Comparison of ENCODE assay signal across 8 cellular contexts in genomic region chr2:24421668-24422067, GRCh38.
DNase-seq lines count a peak whose midpoint lies in the region; ATAC-seq and TF ChIP-seq lines count a peak whose summit lies in the region.

No MANE protein-coding gene starts in this region.

- TF ChIP-seq CTCF in GM20000 (IDR thresholded peaks at IDR 0.05; ENCODE audit: extremely low read depth, missing control alignments): peak; percentile 25
- TF ChIP-seq CTCF in OCI-LY1 (IDR thresholded peaks at IDR 0.05; ENCODE audit: low read length): peak; percentile 69; the same call in 1 of the 2 replicates
- TF ChIP-seq CTCF in foreskin fibroblast (IDR thresholded peaks at IDR 0.05; ENCODE audit: low read depth, low read length): peak; percentile 48
- TF ChIP-seq CTCF in omental fat pad (IDR thresholded peaks at IDR 0.05): no peak
- peak; percentile 36 to 58 (median 52) for TF ChIP-seq CTCF in upper lobe of left lung (IDR thresholded peaks at IDR 0.05)

- no peaks in the 10 kb centered on the region for H4K20me1 ChIP-seq in OCI-LY1 (ENCODE audit: insufficient read depth, low read length)

- 23 to 24% methylated on average over 4 of the region's 4 CpGs for WGBS in upper lobe of left lung, 2 donors

- H3K9ac ChIP-seq in OCI-LY1 (ENCODE audit: low read length): no peak overlapping the region

- H3K4me1 ChIP-seq in OCI-LY1 (ENCODE audit: insufficient read depth, low read length, severe bottlenecking) (no peaks in the 10 kb centered on the region), upper lobe of left lung (no peaks in the 10 kb centered on the region)

- H3K27ac ChIP-seq in OCI-LY1 (ENCODE audit: low read depth, low read length, poor library complexity, severe bottlenecking): no peak overlapping the region
- no peak overlapping the region for H3K27ac ChIP-seq in upper lobe of left lung

- H3K9me3 ChIP-seq in OCI-LY1 (ENCODE audit: low read length): peaks cover 7% of the 10 kb centered on the region
- no peaks in the 10 kb centered on the region for H3K9me3 ChIP-seq in upper lobe of left lung

- TF ChIP-seq EP300 in upper lobe of left lung (IDR thresholded peaks at IDR 0.05): no peak

- no peaks in the 10 kb centered on the region for H3K79me2 ChIP-seq in OCI-LY1 (ENCODE audit: insufficient read depth, low read length)

- no peaks in the 10 kb centered on the region for H3K27me3 ChIP-seq in OCI-LY1 (ENCODE audit: insufficient read depth, low read length)
- H3K27me3 ChIP-seq in upper lobe of left lung: no peaks in the 10 kb centered on the region

- DNase-seq in AG08395 (ENCODE audit: low spot score) (peak; percentile 44), GM20000 (ENCODE audit: low spot score) (peak; percentile 47), foreskin fibroblast (peak in 1 of 2 donors; percentile 59), omental fat pad (ENCODE audit: low spot score) (peak; percentile 73), upper lobe of left lung (peak in 1 of 2 donors; percentile 76)
- peak; percentile 74 to 79 for DNase-seq in activated T-cell treated with anti-CD3 and anti-CD28 coated beads, Interleukin-2, amount 50 U/mL, for 48 hours

- H3K4me3 ChIP-seq in OCI-LY1 (ENCODE audit: low read depth, low read length, poor library complexity, severe bottlenecking): no peak overlapping the region
- H3K4me3 ChIP-seq in foreskin fibroblast (ENCODE audit: low read depth in 1 of 2, low read length in 2 of 2): no peak overlapping the region
- no peak overlapping the region for H3K4me3 ChIP-seq in upper lobe of left lung

- no peak for TF ChIP-seq POLR2A in upper lobe of left lung (IDR thresholded peaks at IDR 0.05)

- H3K9me2 ChIP-seq in OCI-LY1 (ENCODE audit: low read depth, low read length): no peaks in the 10 kb centered on the region

- no peak overlapping the region for H3K4me2 ChIP-seq in OCI-LY1 (ENCODE audit: low read length)

- no peak overlapping the region for H2AFZ ChIP-seq in OCI-LY1 (ENCODE audit: low read length)

- no peaks in the 10 kb centered on the region for H3K36me3 ChIP-seq in OCI-LY1 (ENCODE audit: insufficient read depth, low read length)
- no peaks in the 10 kb centered on the region for H3K36me3 ChIP-seq in upper lobe of left lung

- H3F3A ChIP-seq in OCI-LY1 (ENCODE audit: insufficient read depth, low read length): no peaks in the 10 kb centered on the region

- ATAC-seq in omental fat pad (ENCODE audit: low FRiP score) (no peak), upper lobe of left lung (ENCODE audit: low FRiP score in 2 of 2) (peak; percentile 61 to 79), GM18858 (IDR thresholded peaks at IDR 0.05; ENCODE audit: unreplicated experiment) (no peak)

Comparison
In these comparisons a context has a peak if more than half of its experiments do, and no peak if none do; other contexts are left out.
1. CTCF ChIP-seq: peak in GM20000 (single experiment), OCI-LY1 (single experiment), foreskin fibroblast (single experiment) and upper lobe of left lung (6 of 6); none in omental fat pad (0 of 3).
2. ATAC-seq: peak in upper lobe of left lung (2 of 2); none in omental fat pad (single experiment) and GM18858 (single experiment).